Comparison of ENCODE assay signal across 1 cellular context in the genomic region with DNA sequence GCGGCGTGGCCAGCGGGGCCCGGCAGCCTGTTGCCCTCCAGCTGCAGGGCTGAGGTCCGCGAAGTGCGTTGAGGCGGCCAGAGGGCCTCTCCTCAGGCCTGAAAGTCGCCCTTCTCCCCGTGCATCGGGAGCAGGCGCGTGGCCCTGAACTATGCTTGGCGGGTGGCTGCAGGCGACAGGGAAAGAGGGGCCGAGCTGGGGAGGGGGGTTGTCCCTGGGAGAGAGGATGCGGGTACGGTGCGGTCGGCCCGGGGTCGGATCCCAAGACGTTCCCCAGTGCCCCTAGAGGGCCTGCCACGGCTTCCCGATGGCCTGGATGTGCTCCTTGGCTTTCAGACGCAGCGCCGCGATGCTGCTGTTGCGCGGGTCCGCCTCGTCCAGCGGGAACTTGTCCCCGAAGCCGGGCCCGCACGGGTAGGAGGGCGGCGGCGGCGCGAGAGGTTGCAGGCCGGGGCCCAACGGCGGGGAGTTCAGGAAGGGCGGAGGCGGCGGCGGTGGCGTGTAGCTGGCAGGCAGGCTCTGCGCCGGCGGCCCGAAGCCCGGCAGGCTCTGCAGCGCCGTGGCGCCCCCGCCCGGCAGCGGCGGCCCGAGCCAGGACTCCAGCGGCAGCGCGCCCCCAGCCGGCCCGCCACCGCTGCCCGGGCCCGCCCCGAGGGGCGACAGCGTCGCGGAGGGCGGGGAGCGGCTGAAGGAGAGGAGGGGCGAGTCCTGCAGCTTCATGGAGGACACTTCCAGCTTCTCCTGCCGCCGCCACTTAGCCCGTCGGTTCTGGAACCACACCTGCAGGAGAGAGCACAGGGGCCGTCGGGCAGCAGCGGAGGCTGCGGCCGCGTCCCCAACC.
TF ChIP-seq lines count a peak whose summit lies in the region.

No MANE protein-coding gene starts in this region.

TF ChIP-seq in K562, 482 proteins besides CTCF, POLR2A, EP300 and RAD21:
- no peak for TF ChIP-seq PTBP1 (IDR thresholded peaks at IDR 0.05; ENCODE audit: low read depth, low read length)
- TF ChIP-seq HNRNPLL (IDR thresholded peaks at IDR 0.05; ENCODE audit: low read depth, low read length, poor library complexity, severe bottlenecking) = no peak
- TF ChIP-seq, protein P1, sequence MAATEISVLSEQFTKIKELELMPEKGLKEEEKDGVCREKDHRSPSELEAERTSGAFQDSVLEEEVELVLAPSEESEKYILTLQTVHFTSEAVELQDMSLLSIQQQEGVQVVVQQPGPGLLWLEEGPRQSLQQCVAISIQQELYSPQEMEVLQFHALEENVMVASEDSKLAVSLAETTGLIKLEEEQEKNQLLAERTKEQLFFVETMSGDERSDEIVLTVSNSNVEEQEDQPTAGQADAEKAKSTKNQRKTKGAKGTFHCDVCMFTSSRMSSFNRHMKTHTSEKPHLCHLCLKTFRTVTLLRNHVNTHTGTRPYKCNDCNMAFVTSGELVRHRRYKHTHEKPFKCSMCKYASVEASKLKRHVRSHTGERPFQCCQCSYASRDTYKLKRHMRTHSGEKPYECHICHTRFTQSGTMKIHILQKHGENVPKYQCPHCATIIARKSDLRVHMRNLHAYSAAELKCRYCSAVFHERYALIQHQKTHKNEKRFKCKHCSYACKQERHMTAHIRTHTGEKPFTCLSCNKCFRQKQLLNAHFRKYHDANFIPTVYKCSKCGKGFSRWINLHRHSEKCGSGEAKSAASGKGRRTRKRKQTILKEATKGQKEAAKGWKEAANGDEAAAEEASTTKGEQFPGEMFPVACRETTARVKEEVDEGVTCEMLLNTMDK (IDR thresholded peaks at IDR 0.05; ENCODE audit: borderline replicate concordance, insufficient read depth, low read depth, low read length, poor library complexity, severe bottlenecking) = peak; percentile 34
- TF ChIP-seq, protein P2, sequence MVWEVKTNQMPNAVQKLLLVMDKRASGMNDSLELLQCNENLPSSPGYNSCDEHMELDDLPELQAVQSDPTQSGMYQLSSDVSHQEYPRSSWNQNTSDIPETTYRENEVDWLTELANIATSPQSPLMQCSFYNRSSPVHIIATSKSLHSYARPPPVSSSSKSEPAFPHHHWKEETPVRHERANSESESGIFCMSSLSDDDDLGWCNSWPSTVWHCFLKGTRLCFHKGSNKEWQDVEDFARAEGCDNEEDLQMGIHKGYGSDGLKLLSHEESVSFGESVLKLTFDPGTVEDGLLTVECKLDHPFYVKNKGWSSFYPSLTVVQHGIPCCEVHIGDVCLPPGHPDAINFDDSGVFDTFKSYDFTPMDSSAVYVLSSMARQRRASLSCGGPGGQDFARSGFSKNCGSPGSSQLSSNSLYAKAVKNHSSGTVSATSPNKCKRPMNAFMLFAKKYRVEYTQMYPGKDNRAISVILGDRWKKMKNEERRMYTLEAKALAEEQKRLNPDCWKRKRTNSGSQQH (CRISPR knock-in tag; IDR thresholded peaks at IDR 0.05) = no peak
